7 cellular contexts compared by ENCODE assay signal in the genomic region with DNA sequence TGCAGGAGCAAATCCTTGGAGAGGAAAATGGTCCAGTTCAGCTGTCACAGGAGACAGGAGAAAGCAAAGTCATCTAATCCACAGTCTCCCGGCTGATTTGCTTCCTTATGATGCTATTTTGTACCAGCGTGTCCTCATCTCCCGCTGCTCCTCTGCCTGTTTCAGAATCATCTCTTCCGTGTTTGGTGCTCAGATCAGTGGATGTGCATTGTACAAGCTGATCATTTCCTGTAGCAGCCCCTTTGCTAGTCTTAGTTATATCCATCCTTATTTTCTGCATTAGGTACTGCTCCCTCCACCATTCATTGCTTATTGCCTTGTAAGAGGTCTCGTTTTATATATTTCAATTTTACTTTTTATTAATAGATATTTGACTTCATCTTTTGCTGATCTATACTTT.
A peak's percentile ranks its signal among the peaks of the same experiment; 100 is the strongest.
DNase-seq lines count a peak whose midpoint lies in the region; ATAC-seq and TF ChIP-seq lines count a peak whose summit lies in the region.
"Not testable (repeated sequence)": the region's sequence is repeated elsewhere in the genome, so short reads cannot be mapped to it uniquely, and the experiment has no call there.

No MANE protein-coding gene starts in this region.

- BruUV-seq in IMR-90 (replicated peaks; lab: Mats Ljungman, UMichigan), result not testable (repeated sequence)
- BruUV-seq in mammary epithelial cell (replicated peaks; lab: Mats Ljungman, UMichigan), result TSS peak; percentile 97

- not testable (repeated sequence) for H2BK15ac ChIP-seq in IMR-90 (ENCODE audit: low read depth, low read length)

- H3K79me2 ChIP-seq in mammary epithelial cell (ENCODE audit: insufficient read depth, low read length), result not testable (repeated sequence)

- H3K36me3 Mint-ChIP-seq in CD4-positive, CD25-positive, alpha-beta regulatory T cell; T-helper 1 cell treated with Interleukin-12 subunit alpha and Interleukin-12 subunit beta and Interleukin-4 antibody, amounts not matched to agents 30 μg/mL and 1 μg/mL, for 36 hours (ENCODE audit: low read depth); activated CD8-positive, alpha-beta T cell treated with anti-CD3 and anti-CD28 coated beads, Interleukin-2, amount 10 ng/mL, durations not matched to agents 7 days and 5 days (ENCODE audit: low read depth); activated naive CD8-positive, alpha-beta T cell; osteocyte (ENCODE audit: unreplicated experiment): not testable (repeated sequence)

- H3K14ac ChIP-seq in IMR-90 (replicated peaks; ENCODE audit: low read depth, low read length), result peak overlapping the region; percentile 87

- peak overlapping the region in 3 of 4 donors; percentile 49 to 77 (median 61) for H3K4me3 Mint-ChIP-seq in CD4-positive, CD25-positive, alpha-beta regulatory T cell
- peak overlapping the region; percentile 58 for H3K4me3 Mint-ChIP-seq in T-helper 1 cell treated with Interleukin-12 subunit alpha and Interleukin-12 subunit beta and Interleukin-4 antibody, amounts not matched to agents 30 μg/mL and 1 μg/mL, for 36 hours
- peak overlapping the region; percentile 45 for H3K4me3 Mint-ChIP-seq in activated CD8-positive, alpha-beta T cell treated with anti-CD3 and anti-CD28 coated beads, Interleukin-2, amount 10 ng/mL, durations not matched to agents 7 days and 5 days
- peak overlapping the region; percentile 35 for H3K4me3 Mint-ChIP-seq in activated naive CD8-positive, alpha-beta T cell
- not testable (repeated sequence) for H3K4me3 Mint-ChIP-seq in osteocyte (ENCODE audit: unreplicated experiment)

- intact Hi-C loops in IMR-90 (cut with micrococcal nuclease), result not testable (repeated sequence)
- intact Hi-C loops in mammary epithelial cell (cut with micrococcal nuclease), result loop anchor here (1.0 kb wide), 1 partner anchor 18 kb away; no protein-coding TSS in a partner anchor

- peak overlapping the region; percentile 41 for H4K91ac ChIP-seq in IMR-90 (ENCODE audit: insufficient read depth, low read depth, low read length)

- H3K27me3 Mint-ChIP-seq in CD4-positive, CD25-positive, alpha-beta regulatory T cell; T-helper 1 cell treated with Interleukin-12 subunit alpha and Interleukin-12 subunit beta and Interleukin-4 antibody, amounts not matched to agents 30 μg/mL and 1 μg/mL, for 36 hours (ENCODE audit: low read depth); activated CD8-positive, alpha-beta T cell treated with anti-CD3 and anti-CD28 coated beads, Interleukin-2, amount 10 ng/mL, durations not matched to agents 7 days and 5 days (ENCODE audit: low read depth); activated naive CD8-positive, alpha-beta T cell: not testable (repeated sequence)
- H3K27me3 Mint-ChIP-seq in osteocyte (ENCODE audit: unreplicated experiment), result peaks cover 12% of the 10 kb centered on the region

- CTCF ChIA-PET in IMR-90 (lab: Yijun Ruan, JAX), result interaction anchor here (0.6 to 2.3 kb wide), 9 partner anchors 11 to 83 kb away, joined by 3 to 19 read pairs (median 6); no protein-coding TSS in a partner anchor
- CTCF ChIA-PET in activated CD8-positive, alpha-beta T cell treated with anti-CD3 and anti-CD28 coated beads, Interleukin-2, amount 10 ng/mL, durations not matched to agents 7 days and 5 days (lab: Charles Lee), result interaction anchor here (0.9 to 13.7 kb wide), 20 partner anchors 9 to 132 kb away, joined by 4 to 440 read pairs (median 5); no protein-coding TSS in a partner anchor
- CTCF ChIA-PET in mammary epithelial cell (lab: Charles Lee; ENCODE audit: low non-redundant PET), result interaction anchor here (0.6 to 1.1 kb wide), 7 partner anchors 9 to 603 kb away, joined by 3 to 13 read pairs (median 4); no protein-coding TSS in a partner anchor

- not testable (repeated sequence) for H2BK5ac ChIP-seq in IMR-90 (ENCODE audit: low read depth, low read length, poor library complexity, severe bottlenecking)

- H2BK120ac ChIP-seq in IMR-90 (ENCODE audit: low read depth, low read length), result peak overlapping the region; percentile 62

- peak overlapping the region; percentile 1 to 55; a peak in 2 of 4 replicates for H4K8ac ChIP-seq in IMR-90 (ENCODE audit: low read depth in 2 of 2, low read length in 2 of 2)

- in situ Hi-C loops in IMR-90 (cut with MboI; ENCODE audit: low sequenced_read_pairs); mammary epithelial cell (cut with MboI; ENCODE audit: low sequenced_read_pairs in 2 of 2): not testable (repeated sequence)

- H3K27me3 ChIP-seq in CD4-positive, CD25-positive, alpha-beta regulatory T cell (ENCODE audit: control insufficient read depth, insufficient read depth, low read length); IMR-90 (ENCODE audit: control insufficient read depth, insufficient read depth, low read length); mammary epithelial cell (ENCODE audit: insufficient read depth, low read length): not testable (repeated sequence)

- peaks cover 37% of the 10 kb centered on the region for H3K4me1 ChIP-seq in CD4-positive, CD25-positive, alpha-beta regulatory T cell (ENCODE audit: control insufficient read depth, insufficient read depth, low read length, poor library complexity, severe bottlenecking)
- H3K4me1 ChIP-seq in IMR-90 (ENCODE audit: control insufficient read depth, insufficient read depth, low read length) (peaks cover 15% of the 10 kb centered on the region), mammary epithelial cell (ENCODE audit: insufficient read depth, low read length) (peaks cover 21% of the 10 kb centered on the region)

- not testable (repeated sequence) for H3K9ac ChIP-seq in IMR-90 (ENCODE audit: low read depth, low read length); mammary epithelial cell (ENCODE audit: insufficient read depth, low read length)

- not testable (repeated sequence) for H3K9me3 Mint-ChIP-seq in CD4-positive, CD25-positive, alpha-beta regulatory T cell; T-helper 1 cell treated with Interleukin-12 subunit alpha and Interleukin-12 subunit beta and Interleukin-4 antibody, amounts not matched to agents 30 μg/mL and 1 μg/mL, for 36 hours; activated CD8-positive, alpha-beta T cell treated with anti-CD3 and anti-CD28 coated beads, Interleukin-2, amount 10 ng/mL, durations not matched to agents 7 days and 5 days (ENCODE audit: insufficient read depth); activated naive CD8-positive, alpha-beta T cell (ENCODE audit: low read depth); osteocyte (ENCODE audit: unreplicated experiment)

- H3K4me1 Mint-ChIP-seq in CD4-positive, CD25-positive, alpha-beta regulatory T cell, result peaks cover 18 to 81% (median 42%) of the 10 kb centered on the region in 4 donors
- H3K4me1 Mint-ChIP-seq in T-helper 1 cell treated with Interleukin-12 subunit alpha and Interleukin-12 subunit beta and Interleukin-4 antibody, amounts not matched to agents 30 μg/mL and 1 μg/mL, for 36 hours (ENCODE audit: low read depth), result peaks cover 33% of the 10 kb centered on the region
- H3K4me1 Mint-ChIP-seq in activated CD8-positive, alpha-beta T cell treated with anti-CD3 and anti-CD28 coated beads, Interleukin-2, amount 10 ng/mL, durations not matched to agents 7 days and 5 days (ENCODE audit: low read depth), result peaks cover 50% of the 10 kb centered on the region
- H3K4me1 Mint-ChIP-seq in activated naive CD8-positive, alpha-beta T cell (ENCODE audit: low read depth), result peaks cover 81% of the 10 kb centered on the region
- peaks cover 41% of the 10 kb centered on the region for H3K4me1 Mint-ChIP-seq in osteocyte (ENCODE audit: unreplicated experiment)

- not testable (repeated sequence) for TF ChIP-seq RAD21 in IMR-90 (IDR thresholded peaks at IDR 0.05; ENCODE audit: low read length)

- POLR2A ChIA-PET in IMR-90 (lab: Charles Lee; ENCODE audit: unreplicated experiment), result interaction anchor here (1.1 kb wide), 1 partner anchor 10 kb away, joined by 3 read pairs; no protein-coding TSS in a partner anchor
- POLR2A ChIA-PET in activated CD8-positive, alpha-beta T cell treated with anti-CD3 and anti-CD28 coated beads, Interleukin-2, amount 10 ng/mL, durations not matched to agents 7 days and 5 days (lab: Charles Lee), result interaction anchor here (1.1 to 1.3 kb wide), 2 partner anchors 14 to 17 kb away, joined by 3 read pairs; no protein-coding TSS in a partner anchor

- TF ChIP-seq CTCF in IMR-90 (conservative IDR thresholded peaks at IDR 0.05; ENCODE audit: low read depth, low read length); mammary epithelial cell (conservative IDR thresholded peaks at IDR 0.05 in 1 of 2, IDR thresholded peaks at IDR 0.05 in 1 of 2; ENCODE audit: extremely low read depth in 1 of 2, insufficient read depth in 1 of 2, low read depth in 1 of 2, low read length in 2 of 2); osteocyte (IDR thresholded peaks at IDR 0.05): not testable (repeated sequence)

- H3K4me2 ChIP-seq in IMR-90 (ENCODE audit: low read depth, low read length); mammary epithelial cell (ENCODE audit: insufficient read depth, low read depth, low read length): not testable (repeated sequence)

- TF ChIP-seq POLR2A in IMR-90 (IDR thresholded peaks at IDR 0.05; ENCODE audit: low read depth, low read length), result not testable (repeated sequence)

- not testable (repeated sequence) for H2AFZ ChIP-seq in IMR-90 (replicated peaks; ENCODE audit: low read length, poor library complexity); mammary epithelial cell (ENCODE audit: low read depth, low read length)

- H3K4me3 ChIP-seq in CD4-positive, CD25-positive, alpha-beta regulatory T cell (ENCODE audit: low read depth, low read length); IMR-90 (ENCODE audit: insufficient read depth, low read depth, low read length); mammary epithelial cell (replicated peaks in 1 of 3; ENCODE audit: insufficient read depth in 1 of 3, low read depth in 2 of 3, low read length in 3 of 3): not testable (repeated sequence)

- WGBS in IMR-90 (ENCODE audit: extremely low coverage in 2 of 2, insufficient read length in 1 of 2), 2 experiments, result no CpG with 5 or more reads among the region's 5 CpGs
- WGBS in mammary epithelial cell (ENCODE audit: low coverage, missing lambda C conversion rate), result 80% methylated on average over 4 of the region's 5 CpGs

- H3K9me3 ChIP-seq in CD4-positive, CD25-positive, alpha-beta regulatory T cell (ENCODE audit: control insufficient read depth in 2 of 2, low read length in 2 of 2); IMR-90 (ENCODE audit: control insufficient read depth, insufficient read depth, low read length); mammary epithelial cell (replicated peaks; ENCODE audit: insufficient read depth, low read length): not testable (repeated sequence)

- not testable (repeated sequence) for H3K18ac ChIP-seq in IMR-90 (ENCODE audit: low read depth, low read length)

- dilution Hi-C loops in IMR-90 (cut with HindIII; ENCODE audit: low sequenced_read_pairs, unreplicated experiment); mammary epithelial cell (cut with HindIII; ENCODE audit: low sequenced_read_pairs): not testable (repeated sequence)

- not testable (repeated sequence) for H3K9me1 ChIP-seq in IMR-90 (ENCODE audit: insufficient read depth, low read length)

- not testable (repeated sequence) for H3K79me1 ChIP-seq in IMR-90 (ENCODE audit: low read depth in 1 of 2, low read length in 2 of 2)

- not testable (repeated sequence) for ATAC-seq in CD4-positive, CD25-positive, alpha-beta regulatory T cell (ENCODE audit: low read depth in 2 of 2); IMR-90 (ENCODE audit: low read depth)
- ATAC-seq in activated CD8-positive, alpha-beta T cell treated with anti-CD3 and anti-CD28 coated beads, Interleukin-2, amount 10 ng/mL, durations not matched to agents 7 days and 5 days, result peak; percentile 63

- peak overlapping the region; percentile 57; the same call in 1 of the 2 replicates for H4K5ac ChIP-seq in IMR-90 (ENCODE audit: low read depth, low read length)

- H3K4ac ChIP-seq in IMR-90 (ENCODE audit: low read depth, low read length), result peak overlapping the region; percentile 64

- not testable (repeated sequence) for DNase-seq in CD4-positive, CD25-positive, alpha-beta regulatory T cell; IMR-90; activated CD8-positive, alpha-beta T cell treated with anti-CD3 and anti-CD28 coated beads, Interleukin-2, amount 10 ng/mL, durations not matched to agents 7 days and 5 days; mammary epithelial cell; osteocyte (ENCODE audit: extremely low spot score, unreplicated experiment)

- H4K20me1 ChIP-seq in IMR-90 (ENCODE audit: insufficient read depth, low read length); mammary epithelial cell (ENCODE audit: insufficient read depth, low read length): not testable (repeated sequence)

- H3K27ac Mint-ChIP-seq in CD4-positive, CD25-positive, alpha-beta regulatory T cell, result peak overlapping the region in 2 of 3 donors; percentile 63 to 90
- peak overlapping the region; percentile 74 for H3K27ac Mint-ChIP-seq in T-helper 1 cell treated with Interleukin-12 subunit alpha and Interleukin-12 subunit beta and Interleukin-4 antibody, amounts not matched to agents 30 μg/mL and 1 μg/mL, for 36 hours
- peak overlapping the region; percentile 86 for H3K27ac Mint-ChIP-seq in activated CD8-positive, alpha-beta T cell treated with anti-CD3 and anti-CD28 coated beads, Interleukin-2, amount 10 ng/mL, durations not matched to agents 7 days and 5 days
- H3K27ac Mint-ChIP-seq in activated naive CD8-positive, alpha-beta T cell, result peak overlapping the region; percentile 88
- peak overlapping the region; percentile 63 for H3K27ac Mint-ChIP-seq in osteocyte (ENCODE audit: unreplicated experiment)

- not testable (repeated sequence) for H2AK9ac ChIP-seq in IMR-90 (replicated peaks; ENCODE audit: low read depth, low read length, poor library complexity)

- not testable (repeated sequence) for H3K56ac ChIP-seq in IMR-90 (ENCODE audit: extremely low read depth, insufficient read depth, low read length)

- H3K23ac ChIP-seq in IMR-90 (ENCODE audit: low read depth, low read length), result not testable (repeated sequence)

- not testable (repeated sequence) for H3K36me3 ChIP-seq in CD4-positive, CD25-positive, alpha-beta regulatory T cell (ENCODE audit: control insufficient read depth, insufficient read depth, low read length); IMR-90 (ENCODE audit: control insufficient read depth, insufficient read depth, low read length); mammary epithelial cell (ENCODE audit: insufficient read depth, low read length)

- H2BK20ac ChIP-seq in IMR-90 (ENCODE audit: low read depth, low read length), result peak overlapping the region; percentile 75; the same call in 1 of the 2 replicates

- H3K27ac ChIP-seq in CD4-positive, CD25-positive, alpha-beta regulatory T cell (ENCODE audit: insufficient read depth, low read length, poor library complexity, severe bottlenecking), result peak overlapping the region; percentile 41
- not testable (repeated sequence) for H3K27ac ChIP-seq in IMR-90 (ENCODE audit: insufficient read depth, low read length); mammary epithelial cell (ENCODE audit: insufficient read depth, low read depth, low read length)

- H2AK5ac ChIP-seq in IMR-90 (ENCODE audit: low read depth, low read length), result peak overlapping the region; percentile 59; the same call in 1 of the 2 replicates
